ENCODE assay signal across 8 cellular contexts in the genomic region with DNA sequence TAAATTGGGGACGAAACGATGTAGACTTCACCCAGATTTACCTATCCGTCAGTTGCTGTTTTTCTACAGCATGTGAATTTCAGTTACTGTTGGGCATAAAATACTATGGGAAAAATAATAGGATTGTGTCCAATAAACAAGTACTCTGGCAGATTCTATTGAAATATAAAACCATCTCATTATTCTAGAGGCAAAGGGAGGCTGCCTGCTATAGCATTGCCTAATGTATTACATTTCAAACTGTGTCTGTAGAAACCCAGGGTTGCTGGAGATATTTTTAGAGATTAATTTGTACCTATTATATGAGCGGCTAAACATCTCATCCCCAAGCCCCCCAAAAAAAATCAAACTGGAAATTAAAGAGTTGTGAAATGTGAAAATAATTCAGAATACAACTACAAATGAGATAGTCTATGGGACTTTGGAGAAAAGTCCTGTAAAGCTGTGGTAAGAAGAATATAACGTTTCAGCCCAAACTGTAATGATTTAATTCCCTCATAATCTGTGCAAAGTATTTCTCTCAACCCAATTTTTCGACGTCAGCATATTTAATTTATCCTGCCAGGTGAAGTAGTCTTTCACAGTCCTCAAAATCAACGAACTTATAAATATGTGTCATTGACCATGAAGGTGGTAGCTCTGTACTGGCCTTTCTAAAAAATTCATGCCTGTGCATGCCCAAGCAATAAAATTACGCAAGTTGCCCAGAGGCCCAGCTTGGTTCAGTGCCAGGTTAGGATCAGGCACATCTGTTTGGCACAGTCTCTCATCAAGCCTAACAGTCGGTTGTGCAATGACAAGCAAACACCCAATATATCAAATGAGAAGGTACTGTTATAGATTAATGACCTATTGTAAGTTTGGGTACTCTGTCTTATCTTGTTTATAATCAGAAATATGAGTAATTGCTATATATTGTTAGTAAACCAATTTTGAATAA. TPM values are rescaled to one million over a fixed set of nuclear protein-coding genes. Genes with fewer than 3 reads are reported as not detected.
DNase-seq lines count a peak whose midpoint lies in the region; ATAC-seq, FAIRE-seq and TF ChIP-seq lines count a peak whose summit lies in the region.

No MANE protein-coding gene starts in this region.

- H3K27me3 ChIP-seq in astrocyte (ENCODE audit: insufficient read depth, low read length) (no peaks in the 10 kb centered on the region), lower lobe of right lung (ENCODE audit: low read depth) (no peaks in the 10 kb centered on the region), Caco-2 (replicated peaks; ENCODE audit: control insufficient read depth, insufficient read depth, low read length) (no peaks in the 10 kb centered on the region), WERI-Rb-1 (ENCODE audit: insufficient read depth, low read depth, severe bottlenecking) (no peaks in the 10 kb centered on the region)

- H3K4me3 Mint-ChIP-seq in astrocyte (ENCODE audit: unreplicated experiment) (no peak overlapping the region), Caco-2 (ENCODE audit: unreplicated experiment) (no peak overlapping the region)
- H3K4me3 Mint-ChIP-seq in T-helper 2 cell treated with Interferon-gamma antibody and Interleukin-4, amounts not matched to agents 5 μg/mL and 100 μg/mL, for 36 hours, result no peak overlapping the region

- H3K27me3 Mint-ChIP-seq in astrocyte (ENCODE audit: low read depth, unreplicated experiment), result no peaks in the 10 kb centered on the region
- H3K27me3 Mint-ChIP-seq in Caco-2 (ENCODE audit: insufficient read depth, unreplicated experiment), result no peaks in the 10 kb centered on the region
- peaks cover 5% of the 10 kb centered on the region for H3K27me3 Mint-ChIP-seq in T-helper 2 cell treated with Interferon-gamma antibody and Interleukin-4, amounts not matched to agents 5 μg/mL and 100 μg/mL, for 36 hours (ENCODE audit: low read depth)

- H3K4me1 ChIP-seq in astrocyte (ENCODE audit: insufficient read depth, low read length), result peaks cover 19% of the 10 kb centered on the region
- H3K4me1 ChIP-seq in lower lobe of right lung, result peaks cover 28% of the 10 kb centered on the region
- peaks cover 8% of the 10 kb centered on the region for H3K4me1 ChIP-seq in Caco-2

- in situ Hi-C loops in Caki2 (cut with HindIII; ENCODE audit: low pct_unique_long_range_greater_than_20kb, low sequenced_read_pairs), result no loop called here

- H3K9ac ChIP-seq in astrocyte (ENCODE audit: low read length), result no peak overlapping the region

- H3K27ac ChIP-seq in astrocyte (ENCODE audit: low read depth, low read length) (no peak overlapping the region), lower lobe of right lung (peak overlapping the region; percentile 22), WERI-Rb-1 (no peak overlapping the region)

- H3K9me3 Mint-ChIP-seq in astrocyte (ENCODE audit: unreplicated experiment) (no peaks in the 10 kb centered on the region), Caco-2 (ENCODE audit: unreplicated experiment) (no peaks in the 10 kb centered on the region)
- no peaks in the 10 kb centered on the region for H3K9me3 Mint-ChIP-seq in T-helper 2 cell treated with Interferon-gamma antibody and Interleukin-4, amounts not matched to agents 5 μg/mL and 100 μg/mL, for 36 hours

- H3K27ac Mint-ChIP-seq in astrocyte (ENCODE audit: unreplicated experiment), result peak overlapping the region; percentile 63
- no peak overlapping the region for H3K27ac Mint-ChIP-seq in Caco-2 (ENCODE audit: unreplicated experiment)
- no peak overlapping the region for H3K27ac Mint-ChIP-seq in T-helper 2 cell treated with Interferon-gamma antibody and Interleukin-4, amounts not matched to agents 5 μg/mL and 100 μg/mL, for 36 hours

- H3K79me2 ChIP-seq in astrocyte (ENCODE audit: insufficient read depth, low read length), result peaks cover 86% of the 10 kb centered on the region

- H2AFZ ChIP-seq in astrocyte (ENCODE audit: low read depth, low read length), result no peak overlapping the region

- CTCF ChIA-PET in Caco-2 (lab: Charles Lee), result no interaction called here

- ATAC-seq in lower lobe of right lung, result peak; percentile 74 to 77
- no peak for ATAC-seq in HG02852 (IDR thresholded peaks at IDR 0.05; ENCODE audit: unreplicated experiment)

- no TSS peak for BruUV-seq in Caco-2 (replicated peaks; lab: Mats Ljungman, UMichigan)

- intact Hi-C loops in lower lobe of right lung (cut with DNase I), result no loop called here
- intact Hi-C loops in Caco-2 (cut with micrococcal nuclease; ENCODE audit: unreplicated experiment), result loop anchor here (5.0 kb wide), 1 partner anchor 53 kb away; no protein-coding TSS in a partner anchor

- H3K36me3 Mint-ChIP-seq in astrocyte (ENCODE audit: low read depth, unreplicated experiment) (no peaks in the 10 kb centered on the region), Caco-2 (ENCODE audit: insufficient read depth, unreplicated experiment) (no peaks in the 10 kb centered on the region)
- H3K36me3 Mint-ChIP-seq in T-helper 2 cell treated with Interferon-gamma antibody and Interleukin-4, amounts not matched to agents 5 μg/mL and 100 μg/mL, for 36 hours (ENCODE audit: low read depth), result no peaks in the 10 kb centered on the region

- H3K4me1 Mint-ChIP-seq in astrocyte (ENCODE audit: low read depth, unreplicated experiment) (peaks cover 37% of the 10 kb centered on the region), Caco-2 (ENCODE audit: low read depth, unreplicated experiment) (no peaks in the 10 kb centered on the region)
- no peaks in the 10 kb centered on the region for H3K4me1 Mint-ChIP-seq in T-helper 2 cell treated with Interferon-gamma antibody and Interleukin-4, amounts not matched to agents 5 μg/mL and 100 μg/mL, for 36 hours (ENCODE audit: low read depth)

- POLR2A ChIA-PET in Caco-2 (lab: Charles Lee), result no interaction called here

- DNase-seq in Caki2 (ENCODE audit: low read depth) (peak; percentile 77), NCI-H2029 treated with DMSO at 0.1 percent for 48 hours (lab: John Stamatoyannopoulos, UW) (peak; percentile 31), astrocyte (ENCODE audit: low read depth) (no peak), lower lobe of right lung (peak; percentile 58), Caco-2 (no peak), WERI-Rb-1 (no peak)
- DNase-seq in T-helper 2 cell treated with Interferon-gamma antibody and Interleukin-4, amounts not matched to agents 5 μg/mL and 100 μg/mL, for 36 hours (ENCODE audit: low spot score), result no peak

- H3K9me3 ChIP-seq in astrocyte (ENCODE audit: insufficient read depth, low read depth, low read length) (no peaks in the 10 kb centered on the region), lower lobe of right lung (no peaks in the 10 kb centered on the region), Caco-2 (no peaks in the 10 kb centered on the region), WERI-Rb-1 (ENCODE audit: severe bottlenecking) (no peaks in the 10 kb centered on the region)

- H3K36me3 ChIP-seq in astrocyte (ENCODE audit: insufficient read depth, low read length), result no peaks in the 10 kb centered on the region
- H3K36me3 ChIP-seq in lower lobe of right lung, result no peaks in the 10 kb centered on the region
- no peaks in the 10 kb centered on the region for H3K36me3 ChIP-seq in Caco-2 (ENCODE audit: control insufficient read depth, insufficient read depth, low read length)
- no peaks in the 10 kb centered on the region for H3K36me3 ChIP-seq in WERI-Rb-1

- FAIRE-seq in astrocyte (lab: Jason Lieb, UNC), result no peak

- H3K4me2 ChIP-seq in astrocyte (ENCODE audit: low read length), result no peak overlapping the region

- H4K20me1 ChIP-seq in astrocyte (ENCODE audit: insufficient read depth, low read length), result peaks cover 36% of the 10 kb centered on the region

- no peak overlapping the region for H3K4me3 ChIP-seq in astrocyte (ENCODE audit: insufficient read depth, low read depth, low read length)
- no peak overlapping the region for H3K4me3 ChIP-seq in lower lobe of right lung
- H3K4me3 ChIP-seq in Caco-2 (ENCODE audit: low read depth, low read length), result no peak overlapping the region
- H3K4me3 ChIP-seq in WERI-Rb-1 (ENCODE audit: low read depth, low read length), result no peak overlapping the region

- TF ChIP-seq CTCF in astrocyte (IDR thresholded peaks at IDR 0.05; ENCODE audit: insufficient read depth, low read depth, low read length), result no peak
- TF ChIP-seq CTCF in lower lobe of right lung (IDR thresholded peaks at IDR 0.05), result no peak
- no peak for TF ChIP-seq CTCF in Caco-2 (IDR thresholded peaks at IDR 0.05; ENCODE audit: insufficient read depth in 1 of 2, low read depth in 1 of 2, low read length in 1 of 2, severe bottlenecking in 1 of 2, unreplicated experiment in 1 of 2)
- TF ChIP-seq CTCF in WERI-Rb-1 (IDR thresholded peaks at IDR 0.05; ENCODE audit: low read depth, low read length), result no peak

RNA-seq across cellular contexts. Expression of a gene that starts 10.3 kb away (rescaled TPM):
- 0.98 and 1.6 TPM in 2 replicates for total RNA-seq in Caki2 (2014; rRNA removed; shearing (Covaris generic); ENCODE audit: low replicate concordance)
- total RNA-seq in astrocyte, result 21.3 and 27.7 TPM in 2 replicates
- total RNA-seq in lower lobe of right lung, result 12.7 TPM
- 3.0 and 3.4 TPM in 2 replicates for total RNA-seq in Caco-2 (2022)

Comparison
In these comparisons a context has a peak if more than half of its experiments do, and no peak if none do; other contexts are left out.
1. DNase-seq: peak in Caki2 (single experiment), NCI-H2029 treated with DMSO at 0.1 percent for 48 hours (single experiment) and lower lobe of right lung (single experiment); none in astrocyte (single experiment), Caco-2 (0 of 2), WERI-Rb-1 (single experiment) and T-helper 2 cell treated with Interferon-gamma antibody and Interleukin-4, amounts not matched to agents 5 μg/mL and 100 μg/mL, for 36 hours (single experiment).